1 cellular context compared by ENCODE assay signal in the genomic region with DNA sequence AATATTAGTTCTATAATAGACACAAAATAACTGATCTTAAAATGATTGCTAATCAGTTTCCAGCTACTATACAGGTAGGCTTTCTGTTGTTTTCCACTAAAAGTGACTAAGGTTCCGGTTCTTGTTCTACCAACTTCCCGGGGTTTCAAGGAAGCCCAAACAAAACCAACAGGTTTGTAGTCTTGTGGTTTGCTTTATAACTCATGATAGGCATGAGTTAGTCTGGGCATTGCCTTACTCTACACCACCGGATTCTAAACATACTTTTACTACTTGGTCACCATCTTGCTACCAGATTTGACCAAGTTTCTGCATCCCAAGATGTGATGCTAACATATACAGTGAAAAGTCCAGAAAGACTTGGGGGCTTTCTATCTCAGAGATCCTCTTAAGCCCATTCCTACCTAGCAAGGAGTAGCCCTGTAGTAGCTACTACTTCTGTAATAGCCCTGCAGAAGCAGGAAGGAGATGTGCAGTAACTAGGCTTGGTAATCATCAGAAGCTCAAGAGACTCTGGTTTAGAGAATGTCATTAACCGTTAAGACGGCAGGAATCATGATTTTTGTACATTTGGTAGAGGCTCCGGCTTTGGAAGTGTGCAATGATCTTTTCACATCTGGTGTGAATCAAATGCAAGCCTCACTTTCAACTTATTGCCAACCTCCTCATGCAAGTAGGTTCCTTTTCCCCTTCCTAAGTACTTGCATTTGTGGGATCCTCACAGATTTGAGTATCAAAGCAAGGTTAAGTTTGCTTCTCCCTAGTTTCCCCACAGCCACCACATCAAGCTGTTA.
TF ChIP-seq lines count a peak whose summit lies in the region.

No MANE protein-coding gene starts in this region.

TF ChIP-seq in K562, 482 proteins besides CTCF, POLR2A, EP300 and RAD21:
- TF ChIP-seq HMBOX1 (IDR thresholded peaks at IDR 0.05): peak; percentile 81
- TF ChIP-seq EGR1 (conservative IDR thresholded peaks at IDR 0.05): no peak
- no peak for TF ChIP-seq ZNF124 (CRISPR knock-in tag; IDR thresholded peaks at IDR 0.05)
- 0 out of 4 replicates have a peak, but pooled peaks of 1 of the 2 experiments have one; percentile 47 for TF ChIP-seq UBTF (IDR thresholded peaks at IDR 0.05; ENCODE audit: borderline replicate concordance in 1 of 2, low read depth in 2 of 2, low read length in 2 of 2)
- TF ChIP-seq ASH1L (IDR thresholded peaks at IDR 0.05; ENCODE audit: borderline replicate concordance, low read depth, partially characterized antibody): peak; percentile 57
- TF ChIP-seq TAF1 (IDR thresholded peaks at IDR 0.05; ENCODE audit: control insufficient read depth, extremely low read depth, insufficient read depth, low read length, severe bottlenecking): no peak
- TF ChIP-seq MCM3 (IDR thresholded peaks at IDR 0.05): no peak
- TF ChIP-seq, protein P1, sequence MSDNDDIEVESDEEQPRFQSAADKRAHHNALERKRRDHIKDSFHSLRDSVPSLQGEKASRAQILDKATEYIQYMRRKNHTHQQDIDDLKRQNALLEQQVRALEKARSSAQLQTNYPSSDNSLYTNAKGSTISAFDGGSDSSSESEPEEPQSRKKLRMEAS (CRISPR knock-in tag; IDR thresholded peaks at IDR 0.05): no peak
TF ChIP-seq in K562: peak in this region for 3.
